In the genomic region with DNA sequence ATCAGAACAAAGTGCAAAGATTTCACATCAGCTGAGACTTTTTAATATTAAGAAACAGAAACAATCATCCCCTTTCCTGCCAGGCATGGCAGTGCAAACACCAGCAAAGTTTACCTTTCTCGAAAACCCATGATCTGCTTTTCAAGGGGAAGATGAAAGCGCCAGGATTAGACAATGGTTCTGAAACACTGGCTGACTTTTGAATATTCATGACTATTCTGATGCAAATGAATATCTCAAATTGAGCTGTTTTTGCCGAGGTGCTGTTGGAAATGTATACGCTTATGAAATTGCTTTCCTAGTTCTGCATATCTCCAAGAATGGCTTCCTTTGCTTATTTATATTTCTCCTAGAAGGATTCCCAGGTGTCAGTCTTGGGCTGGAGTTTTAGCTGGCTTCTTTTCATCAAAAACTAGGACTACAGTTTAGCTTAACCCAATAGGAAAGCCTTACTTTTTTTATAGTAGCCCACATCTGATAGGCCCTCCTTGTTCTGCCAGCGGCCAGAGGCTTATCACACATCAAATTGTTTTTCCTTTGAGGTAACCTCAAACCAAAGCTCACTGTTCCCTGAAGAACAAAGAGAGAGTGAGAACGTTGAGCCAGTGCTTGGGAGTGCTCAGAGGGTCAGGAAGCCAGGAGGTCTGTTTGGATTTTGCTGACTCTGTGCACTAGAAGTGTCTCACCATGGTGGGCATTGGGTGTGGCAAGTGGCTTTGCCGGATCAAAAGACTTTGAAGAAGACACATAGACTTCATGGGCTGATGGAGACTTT, we compare ENCODE assay signal across 29 cellular contexts.
A peak's percentile ranks its signal among the peaks of the same experiment; 100 is the strongest.
DNase-seq lines count a peak whose midpoint lies in the region; ATAC-seq and TF ChIP-seq lines count a peak whose summit lies in the region.
"Had no signal": no experiment of that assay in that cellular context is flagged by ENCODE, and none has a peak within 500 bp of the region (broad histone marks: within the 10 kb centered on the region; RNA-seq: fewer than 3 reads in every experiment).

No MANE protein-coding gene starts in this region.

- H3K4me3 Mint-ChIP-seq in GM23338 = no peak overlapping the region
- H3K4me3 Mint-ChIP-seq in T-helper 17 cell = peak overlapping the region; percentile 47
- H3K4me3 Mint-ChIP-seq: activated CD4-positive, alpha-beta T cell treated with anti-CD3 and anti-CD28 coated beads, Interleukin-2, amount 10 ng/mL, durations not matched to agents 7 days and 5 days; B cell; memory B cell had no signal

- H3K36me3 ChIP-seq in BLaER1 = no peaks in the 10 kb centered on the region
- H3K36me3 ChIP-seq in GM23338 (ENCODE audit: insufficient read depth) = no peaks in the 10 kb centered on the region; the same call in 1 of the 2 replicates
- no peaks in the 10 kb centered on the region for H3K36me3 ChIP-seq in GM23248 (ENCODE audit: low read depth)

- H3K27me3 Mint-ChIP-seq in GM23338 (ENCODE audit: insufficient read depth, low read depth, poor library complexity) = no peaks in the 10 kb centered on the region
- peaks cover 5% of the 10 kb centered on the region for H3K27me3 Mint-ChIP-seq in T-helper 17 cell
- H3K27me3 Mint-ChIP-seq: B cell, memory B cell had no signal

- H3F3A ChIP-seq in GM23338 (replicated peaks; ENCODE audit: low read depth) = no peaks in the 10 kb centered on the region
- H3F3A ChIP-seq in GM23248 (ENCODE audit: insufficient read depth) = peaks cover 20% of the 10 kb centered on the region

- 89% methylated on average over 7 of the region's 7 CpGs for WGBS in GM23248 (ENCODE audit: low coverage in 1 of 2, low lambda C conversion rate in 2 of 2, missing lambda C conversion rate in 2 of 2), 2 experiments

- H4K20me1 ChIP-seq in BLaER1 (no peaks in the 10 kb centered on the region), GM23338 (replicated peaks; ENCODE audit: insufficient read depth) (no peaks in the 10 kb centered on the region), GM23248 (ENCODE audit: insufficient read depth) (no peaks in the 10 kb centered on the region)

- H3K27ac ChIP-seq in BLaER1 (no peak overlapping the region), GM23338 (ENCODE audit: low read depth) (peak overlapping the region; percentile 18; the same call in 1 of the 2 replicates), coronary artery (no peak overlapping the region), GM23248 (no peak overlapping the region)
- H3K27ac ChIP-seq: skin epidermis had no signal

- H3K27me3 ChIP-seq in BLaER1 (no peaks in the 10 kb centered on the region), GM23338 (ENCODE audit: insufficient read depth) (no peaks in the 10 kb centered on the region), GM23248 (replicated peaks; ENCODE audit: insufficient read depth) (no peaks in the 10 kb centered on the region)

- no peaks in the 10 kb centered on the region; the same call in 2 of the 3 replicates for H3K9me3 Mint-ChIP-seq in GM23338
- H3K9me3 Mint-ChIP-seq: activated CD4-positive, alpha-beta T cell treated with anti-CD3 and anti-CD28 coated beads, Interleukin-2, amount 10 ng/mL, durations not matched to agents 7 days and 5 days; memory B cell had no signal

- H3K9me3 ChIP-seq in BLaER1 = no peaks in the 10 kb centered on the region
- no peaks in the 10 kb centered on the region for H3K9me3 ChIP-seq in T-helper 17 cell (ENCODE audit: control insufficient read depth, low read length, poor library complexity, severe bottlenecking)
- H3K9me3 ChIP-seq in GM23248 (ENCODE audit: low read depth) = no peaks in the 10 kb centered on the region
- H3K9me3 ChIP-seq: Caco-2 had no signal

- H3K4me3 ChIP-seq in BLaER1 (no peak overlapping the region), GM23338 (no peak overlapping the region), coronary artery (no peak overlapping the region), GM23248 (no peak overlapping the region)
- H3K4me3 ChIP-seq: skin epidermis had no signal

- no peak overlapping the region for H2AFZ ChIP-seq in GM23338
- H2AFZ ChIP-seq in GM23248 = no peak overlapping the region

- H3K4me1 ChIP-seq in BLaER1 (peaks cover 11% of the 10 kb centered on the region), GM23338 (ENCODE audit: insufficient read depth) (peaks cover 24% of the 10 kb centered on the region), GM23248 (ENCODE audit: insufficient read depth) (peaks cover 21% of the 10 kb centered on the region)
- H3K4me1 ChIP-seq: Caco-2 had no signal

- peak; percentile 63 for DNase-seq in GM23338 (ENCODE audit: low spot score)
- no peak for DNase-seq in T-helper 17 cell
- peak; percentile 22 for DNase-seq in left kidney (ENCODE audit: low read depth, low spot score)
- DNase-seq in coronary artery (ENCODE audit: low spot score) = no peak
- no peak for DNase-seq in GM23248
- DNase-seq in SHP77 treated with DMSO at 0.1 percent for 48 hours (lab: John Stamatoyannopoulos, UW) = no peak
- DNase-seq: activated CD4-positive, alpha-beta T cell treated with anti-CD3 and anti-CD28 coated beads, Interleukin-2, amount 10 ng/mL, durations not matched to agents 7 days and 5 days; activated naive CD4-positive, alpha-beta T cell; activated T-cell treated with anti-CD3 and anti-CD28 coated beads, Interleukin-2, amount 50 U/mL, for 48 hours; anterior cingulate cortex; Caco-2; central memory CD4-positive, alpha-beta T cell; dermis blood vessel endothelial cell; glutamatergic neuron; KBM-7; NCI-H1417 treated with DMSO at 0.1 percent for 48 hours; NCI-H2107; NCI-H510A; NK-92 treated with Interleukin-12 subunit alpha and Interleukin-12 subunit beta, amount 100 ng/mL, for 24 hours; occipital lobe; SIG-M5; substantia nigra; T-helper 1 cell had no signal

- in situ Hi-C loops in GM23248 (cut with MboI) = no loop called here

- H3K4me1 Mint-ChIP-seq in GM23338 (peaks cover 25% of the 10 kb centered on the region), T-helper 17 cell (peaks cover 16% of the 10 kb centered on the region)
- H3K4me1 Mint-ChIP-seq: B cell, memory B cell had no signal

- H3K4me2 ChIP-seq in BLaER1 (peak overlapping the region; percentile 31), GM23338 (0 out of 2 replicates have a peak overlapping the region, but pooled peaks have one; percentile 2), GM23248 (ENCODE audit: unreplicated experiment) (no peak overlapping the region)

- H3K9me2 ChIP-seq in GM23338 (ENCODE audit: insufficient read depth) (peaks cover 25% of the 10 kb centered on the region), GM23248 (ENCODE audit: insufficient read depth) (no peaks in the 10 kb centered on the region; the same call in 1 of the 2 replicates)

- H3K79me2 ChIP-seq in GM23338 (replicated peaks; ENCODE audit: insufficient read depth) (no peaks in the 10 kb centered on the region), GM23248 (ENCODE audit: insufficient read depth) (no peaks in the 10 kb centered on the region)

- no peaks in the 10 kb centered on the region for H3K36me3 Mint-ChIP-seq in GM23338 (ENCODE audit: low read depth)
- H3K36me3 Mint-ChIP-seq in T-helper 17 cell (ENCODE audit: low read depth) = no peaks in the 10 kb centered on the region
- H3K36me3 Mint-ChIP-seq: memory B cell had no signal

- ATAC-seq in GM23338 = peak; percentile 72
- peak; percentile 59 for ATAC-seq in T-helper 17 cell
- no peak for ATAC-seq in GM21390 (IDR thresholded peaks at IDR 0.05; ENCODE audit: unreplicated experiment)
- ATAC-seq: Panc1 had no signal

- no peak overlapping the region for H3K9ac ChIP-seq in BLaER1
- H3K9ac ChIP-seq in GM23248 = no peak overlapping the region

- no peak overlapping the region for H3K27ac Mint-ChIP-seq in GM23338
- H3K27ac Mint-ChIP-seq in T-helper 17 cell = no peak overlapping the region
- H3K27ac Mint-ChIP-seq: activated CD4-positive, alpha-beta T cell treated with anti-CD3 and anti-CD28 coated beads, Interleukin-2, amount 10 ng/mL, durations not matched to agents 7 days and 5 days; B cell; memory B cell had no signal

- TF ChIP-seq CTCF in GM23338 (conservative IDR thresholded peaks at IDR 0.05; ENCODE audit: low read depth in 2 of 2) = no peak
- TF ChIP-seq CTCF in coronary artery (IDR thresholded peaks at IDR 0.05) = no peak

TF ChIP-seq in GM23338, 12 proteins besides CTCF, POLR2A, EP300 and RAD21 (continues in another document):
- TF ChIP-seq EZH2phosphoT487 (IDR thresholded peaks at IDR 0.05; ENCODE audit: unreplicated experiment) = no peak

Comparison
In these comparisons a context has a peak if more than half of its experiments do, and no peak if none do; other contexts are left out.
1. DNase-seq: peak in GM23338 (single experiment) and left kidney (single experiment); none in T-helper 17 cell (0 of 3), coronary artery (single experiment), GM23248 (single experiment) and SHP77 treated with DMSO at 0.1 percent for 48 hours (single experiment).